In the genomic region with DNA sequence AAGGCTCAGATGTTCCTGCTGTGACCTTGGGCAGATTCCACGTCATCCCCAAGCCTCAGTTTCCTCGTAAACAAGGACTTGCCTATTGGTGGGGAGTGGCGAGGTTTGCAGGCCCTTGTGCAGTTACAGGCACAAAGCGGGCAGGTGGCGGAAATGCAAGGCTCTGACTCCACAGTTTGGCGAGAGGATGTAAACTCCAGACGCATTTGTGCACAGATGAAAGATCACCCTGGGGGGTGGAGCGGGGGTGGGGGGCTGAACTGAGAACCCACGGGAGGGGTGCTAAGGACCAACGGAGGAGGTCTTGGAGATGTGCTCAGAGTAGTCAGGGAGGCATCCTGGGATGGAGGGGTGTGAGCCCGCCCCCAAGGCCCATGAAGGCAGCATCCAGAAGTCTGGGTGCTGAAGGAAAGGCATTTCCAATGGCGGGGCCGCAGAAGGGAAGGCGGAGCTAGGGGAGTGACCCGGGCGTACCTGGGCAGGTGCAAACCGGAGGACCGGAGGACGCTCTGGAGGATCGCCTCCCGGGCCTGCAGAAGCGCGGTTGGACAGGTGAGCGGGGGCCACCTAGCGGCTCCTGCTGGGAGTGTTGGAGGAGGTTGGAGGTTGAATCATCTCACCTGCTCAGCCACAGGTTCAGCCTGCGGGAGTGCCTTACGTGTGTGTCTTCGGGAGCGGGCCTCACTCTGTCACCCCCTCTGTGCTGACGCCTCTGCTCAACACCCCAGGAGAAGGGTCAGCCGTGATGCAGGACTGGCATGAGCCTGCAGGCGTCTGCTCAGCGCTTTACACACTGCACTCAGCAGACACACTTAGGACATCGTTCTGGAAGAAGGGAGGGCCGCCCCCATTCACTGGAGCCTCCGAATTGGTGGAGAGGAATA, we compare ENCODE assay signal across 2 cellular contexts.
TF ChIP-seq lines count a peak whose summit lies in the region.

No MANE protein-coding gene starts in this region.

TF ChIP-seq in IMR-90, 13 proteins besides CTCF, POLR2A, EP300 and RAD21:
- TF ChIP-seq SMC3 (IDR thresholded peaks at IDR 0.05; ENCODE audit: low read depth, low read length) (peak; percentile 56), CHD1 (IDR thresholded peaks at IDR 0.05; ENCODE audit: low read depth, low read length) (no peak), RFX5 (IDR thresholded peaks at IDR 0.05; ENCODE audit: low read depth, low read length) (no peak), NFE2L2 (IDR thresholded peaks at IDR 0.05; ENCODE audit: low read depth, low read length) (no peak), FOS (IDR thresholded peaks at IDR 0.05; ENCODE audit: low read depth, low read length) (no peak), BHLHE40 (IDR thresholded peaks at IDR 0.05; ENCODE audit: low read depth, low read length) (no peak), ELK1 (IDR thresholded peaks at IDR 0.05; ENCODE audit: borderline replicate concordance, low read depth, low read length) (no peak), CEBPB (IDR thresholded peaks at IDR 0.05; ENCODE audit: low read depth, low read length) (no peak), RCOR1 (IDR thresholded peaks at IDR 0.05; ENCODE audit: insufficient replicate concordance, low read length) (no peak), MAFK (IDR thresholded peaks at IDR 0.05; ENCODE audit: low read depth, low read length) (0 out of 2 replicates have a peak, but pooled peaks have one; percentile 10)
- TF ChIP-seq, protein P1, sequence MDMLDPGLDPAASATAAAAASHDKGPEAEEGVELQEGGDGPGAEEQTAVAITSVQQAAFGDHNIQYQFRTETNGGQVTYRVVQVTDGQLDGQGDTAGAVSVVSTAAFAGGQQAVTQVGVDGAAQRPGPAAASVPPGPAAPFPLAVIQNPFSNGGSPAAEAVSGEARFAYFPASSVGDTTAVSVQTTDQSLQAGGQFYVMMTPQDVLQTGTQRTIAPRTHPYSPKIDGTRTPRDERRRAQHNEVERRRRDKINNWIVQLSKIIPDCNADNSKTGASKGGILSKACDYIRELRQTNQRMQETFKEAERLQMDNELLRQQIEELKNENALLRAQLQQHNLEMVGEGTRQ (IDR thresholded peaks at IDR 0.05; ENCODE audit: low read depth, low read length) = no peak
TF ChIP-seq in IMR-90: peak in this region for 2.

TF ChIP-seq in SK-N-SH, 30 proteins besides CTCF, POLR2A, EP300 and RAD21:
- TF ChIP-seq SMC3 (IDR thresholded peaks at IDR 0.05; ENCODE audit: low read depth, low read length) (peak; percentile 66), TAF1 (IDR thresholded peaks at IDR 0.05; ENCODE audit: borderline replicate concordance, low read depth, low read length) (no peak)
